In the genomic region with DNA sequence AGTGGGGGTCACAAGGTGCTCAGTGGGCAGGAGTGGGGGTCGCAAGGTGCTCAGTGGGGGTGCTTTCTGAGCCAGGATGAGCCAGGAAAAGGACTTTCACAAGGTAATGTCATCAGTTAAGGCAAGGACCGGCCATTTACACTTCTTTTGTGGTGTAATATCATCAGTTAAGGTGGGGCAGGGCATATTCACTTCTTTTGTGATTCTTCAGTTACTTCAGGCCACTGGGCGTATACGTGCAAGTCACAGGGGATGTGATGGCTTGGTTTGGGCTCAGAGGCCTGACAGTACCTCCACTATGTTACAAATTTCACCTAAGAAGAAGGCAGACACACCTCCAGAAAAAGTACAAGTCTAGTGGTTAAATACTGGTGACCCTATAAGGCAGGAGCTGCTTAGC, we compare ENCODE assay signal across 7 cellular contexts.
DNase-seq lines count a peak whose midpoint lies in the region; ATAC-seq and TF ChIP-seq lines count a peak whose summit lies in the region.
"Not testable (repeated sequence)": the region's sequence is repeated elsewhere in the genome, so short reads cannot be mapped to it uniquely, and the experiment has no call there.

No MANE protein-coding gene starts in this region.

- not testable (repeated sequence) for ATAC-seq in CD8-positive, alpha-beta T cell; naive thymus-derived CD8-positive, alpha-beta T cell; stimulated activated memory B cell treated with anti-CD40 and anti-IgM and Interleukin-4, amounts not matched to agents 10 μg/mL and 1 μg/mL and 100 μg/mL, for 72 hours
- peak; percentile 49 for ATAC-seq in WTC11

- POLR2A ChIA-PET in CD8-positive, alpha-beta T cell (lab: Charles Lee); WTC11 (lab: Charles Lee): not testable (repeated sequence)
- POLR2A ChIA-PET in naive thymus-derived CD8-positive, alpha-beta T cell (lab: Charles Lee): interaction anchor here (0.5 to 1.3 kb wide), 2 partner anchors 34 to 79 kb away, joined by 3 read pairs; no protein-coding TSS in a partner anchor

- not testable (repeated sequence) for H3K27me3 ChIP-seq in CD8-positive, alpha-beta T cell (ENCODE audit: insufficient read depth, low read length); HUES6 (ENCODE audit: control insufficient read depth, insufficient read depth, low read length); breast epithelium

- H3K9ac ChIP-seq in HUES6 (ENCODE audit: low read length): peak overlapping the region; percentile 59

- peaks cover 38% of the 10 kb centered on the region for H3K4me1 ChIP-seq in CD8-positive, alpha-beta T cell (ENCODE audit: insufficient read depth, low read length)
- peaks cover 54% of the 10 kb centered on the region for H3K4me1 ChIP-seq in HUES6 (ENCODE audit: control insufficient read depth, insufficient read depth, low read length)
- not testable (repeated sequence) for H3K4me1 ChIP-seq in breast epithelium

- not testable (repeated sequence) for H3K27ac ChIP-seq in CD8-positive, alpha-beta T cell (ENCODE audit: low read depth, low read length)
- peak overlapping the region; percentile 75 for H3K27ac ChIP-seq in HUES6 (ENCODE audit: low read depth, low read length)
- H3K27ac ChIP-seq in breast epithelium: peak overlapping the region; percentile 33 to 59

- not testable (repeated sequence) for DNase-seq in CD8-positive, alpha-beta T cell; WTC11 (ENCODE audit: low spot score); breast epithelium (ENCODE audit: low spot score in 2 of 2); naive thymus-derived CD8-positive, alpha-beta T cell
- DNase-seq in iPS DF 19.7 (ENCODE audit: low read depth, low spot score): peak; percentile 38

- H3K27me3 Mint-ChIP-seq in CD8-positive, alpha-beta T cell (ENCODE audit: low read depth); WTC11 (ENCODE audit: low read depth); naive thymus-derived CD8-positive, alpha-beta T cell; stimulated activated memory B cell treated with anti-CD40 and anti-IgM and Interleukin-4, amounts not matched to agents 10 μg/mL and 1 μg/mL and 100 μg/mL, for 72 hours: not testable (repeated sequence)

- not testable (repeated sequence) for H3K9me3 Mint-ChIP-seq in CD8-positive, alpha-beta T cell; WTC11; naive thymus-derived CD8-positive, alpha-beta T cell; stimulated activated memory B cell treated with anti-CD40 and anti-IgM and Interleukin-4, amounts not matched to agents 10 μg/mL and 1 μg/mL and 100 μg/mL, for 72 hours

- CTCF ChIA-PET in CD8-positive, alpha-beta T cell (lab: Charles Lee): interaction anchor here (4.9 kb wide), 1 partner anchor 163 kb away, joined by 22 read pairs; the partner anchor contains the start of gene MAML2
- CTCF ChIA-PET in WTC11 (lab: Charles Lee): interaction anchor here (1.8 kb wide), 1 partner anchor 162 kb away, joined by 6 read pairs; the partner anchor contains the start of gene MAML2

- peaks cover 78% of the 10 kb centered on the region for H3K4me1 Mint-ChIP-seq in CD8-positive, alpha-beta T cell (ENCODE audit: low read depth)
- H3K4me1 Mint-ChIP-seq in WTC11: peaks cover 83% of the 10 kb centered on the region
- H3K4me1 Mint-ChIP-seq in naive thymus-derived CD8-positive, alpha-beta T cell: peaks cover 43 to 89% (median 86%) of the 10 kb centered on the region in 4 donors
- peaks cover 44% of the 10 kb centered on the region for H3K4me1 Mint-ChIP-seq in stimulated activated memory B cell treated with anti-CD40 and anti-IgM and Interleukin-4, amounts not matched to agents 10 μg/mL and 1 μg/mL and 100 μg/mL, for 72 hours

- peak overlapping the region; percentile 52 for H3K27ac Mint-ChIP-seq in CD8-positive, alpha-beta T cell
- peak overlapping the region; percentile 55 for H3K27ac Mint-ChIP-seq in WTC11
- peak overlapping the region in 8 of 10 donors; percentile 27 to 86 (median 62) for H3K27ac Mint-ChIP-seq in naive thymus-derived CD8-positive, alpha-beta T cell
- peak overlapping the region; percentile 8 for H3K27ac Mint-ChIP-seq in stimulated activated memory B cell treated with anti-CD40 and anti-IgM and Interleukin-4, amounts not matched to agents 10 μg/mL and 1 μg/mL and 100 μg/mL, for 72 hours

- not testable (repeated sequence) for H3K36me3 ChIP-seq in CD8-positive, alpha-beta T cell (ENCODE audit: insufficient read depth, low read length); HUES6 (ENCODE audit: control insufficient read depth, insufficient read depth, low read length); breast epithelium

- H3K9me3 ChIP-seq in CD8-positive, alpha-beta T cell (ENCODE audit: low read length); HUES6 (ENCODE audit: control insufficient read depth, insufficient read depth, low read depth, low read length); breast epithelium: not testable (repeated sequence)

- not testable (repeated sequence) for H3K4me3 ChIP-seq in CD8-positive, alpha-beta T cell (ENCODE audit: low read depth, low read length); HUES6 (ENCODE audit: low read depth, low read length); breast epithelium

- H3K36me3 Mint-ChIP-seq in CD8-positive, alpha-beta T cell: peaks cover 42% of the 10 kb centered on the region
- H3K36me3 Mint-ChIP-seq in WTC11: not testable (repeated sequence)
- peaks cover 5 to 46% (median 21%) of the 10 kb centered on the region in 3 donors for H3K36me3 Mint-ChIP-seq in naive thymus-derived CD8-positive, alpha-beta T cell
- peaks cover 33% of the 10 kb centered on the region for H3K36me3 Mint-ChIP-seq in stimulated activated memory B cell treated with anti-CD40 and anti-IgM and Interleukin-4, amounts not matched to agents 10 μg/mL and 1 μg/mL and 100 μg/mL, for 72 hours

- not testable (repeated sequence) for TF ChIP-seq CTCF in CD8-positive, alpha-beta T cell (IDR thresholded peaks at IDR 0.05); WTC11 (IDR thresholded peaks at IDR 0.05); breast epithelium (IDR thresholded peaks at IDR 0.05)

- TF ChIP-seq POLR2A in breast epithelium (IDR thresholded peaks at IDR 0.05): not testable (repeated sequence)

- intact Hi-C loops in CD8-positive, alpha-beta T cell (cut with DNase I, micrococcal nuclease); breast epithelium (cut with DNase I; ENCODE audit: low total_unique reads): not testable (repeated sequence)

- H3K4me3 Mint-ChIP-seq in CD8-positive, alpha-beta T cell; naive thymus-derived CD8-positive, alpha-beta T cell; stimulated activated memory B cell treated with anti-CD40 and anti-IgM and Interleukin-4, amounts not matched to agents 10 μg/mL and 1 μg/mL and 100 μg/mL, for 72 hours: not testable (repeated sequence)
- H3K4me3 Mint-ChIP-seq in WTC11: peak overlapping the region; percentile 18; the same call in 1 of the 2 replicates

Comparison
In these comparisons a context has a peak if more than half of its experiments do, and no peak if none do; other contexts are left out.
1. H3K27ac Mint-ChIP-seq: peak in every context shown above with its lines; median percentile 62 in naive thymus-derived CD8-positive, alpha-beta T cell; 55 in WTC11; 52 in CD8-positive, alpha-beta T cell; 8 in stimulated activated memory B cell treated with anti-CD40 and anti-IgM and Interleukin-4, amounts not matched to agents 10 μg/mL and 1 μg/mL and 100 μg/mL, for 72 hours.